Comparison of ENCODE assay signal across 8 cellular contexts in genomic region chr9:127397722-127398647, GRCh38. TPM values are rescaled to one million over a fixed set of nuclear protein-coding genes. Genes with fewer than 3 reads are reported as not detected.
DNase-seq lines count a peak whose midpoint lies in the region; ATAC-seq, FAIRE-seq and TF ChIP-seq lines count a peak whose summit lies in the region.

No MANE protein-coding gene starts in this region.

- no TSS peak for BruUV-seq in GM12878 (replicated peaks; lab: Mats Ljungman, UMichigan)

- ATAC-seq in GM12878: peak; percentile 9
- ATAC-seq in HG03135 (IDR thresholded peaks at IDR 0.05; ENCODE audit: unreplicated experiment): no peak
- ATAC-seq in HG03196 (IDR thresholded peaks at IDR 0.05; ENCODE audit: unreplicated experiment): no peak

- no peak for TF ChIP-seq EP300 in GM12878 (IDR thresholded peaks at IDR 0.05; ENCODE audit: borderline replicate concordance in 1 of 2, control insufficient read depth in 1 of 2, low read depth in 2 of 2, low read length in 2 of 2)

- H3K36me3 ChIP-seq in GM12878 (ENCODE audit: control insufficient read depth in 2 of 2, insufficient read depth in 2 of 2, low read length in 1 of 2): no peaks in the 10 kb centered on the region; a peak in 2 of 4 replicates
- H3K36me3 ChIP-seq in small intestine (ENCODE audit: control insufficient read depth in 2 of 2, insufficient read depth in 2 of 2, low read length in 2 of 2): peaks cover 0 to 3% of the 10 kb centered on the region in 2 donors

- POLR2A ChIA-PET in GM12878 (lab: Charles Lee): interaction anchor here (0.6 to 1.6 kb wide), 5 partner anchors 19 to 417 kb away, joined by 3 to 8 read pairs (median 4); partner anchors contain the start of gene ZNF79

- peak overlapping the region; percentile 89 for H3K4me3 ChIP-seq in GM12878
- H3K4me3 ChIP-seq in small intestine (ENCODE audit: low read depth in 1 of 2, low read length in 2 of 2): peak overlapping the region in 1 of 2 donors; percentile 93

- intact Hi-C loops in GM12878 (cut with micrococcal nuclease; ENCODE audit: unreplicated experiment): loop anchor here (2.0 to 5.0 kb wide), 3 partner anchors 86 to 456 kb away; no protein-coding TSS in a partner anchor

- H3K9me3 ChIP-seq in GM12878 (replicated peaks; ENCODE audit: control insufficient read depth, insufficient read depth, low read length) (no peaks in the 10 kb centered on the region), small intestine (ENCODE audit: control insufficient read depth, low read depth) (no peaks in the 10 kb centered on the region)

- H3K9ac ChIP-seq in GM12878 (ENCODE audit: control insufficient read depth, insufficient read depth, low read length): peak overlapping the region; percentile 67; the same call in 1 of the 2 replicates

- H3K27me3 ChIP-seq in GM12878 (replicated peaks in 1 of 2; ENCODE audit: control insufficient read depth in 2 of 2, insufficient read depth in 2 of 2, low read length in 1 of 2): no peaks in the 10 kb centered on the region
- no peaks in the 10 kb centered on the region for H3K27me3 ChIP-seq in small intestine (ENCODE audit: control insufficient read depth in 2 of 2, insufficient read depth in 2 of 2, low read length in 2 of 2)

- H3K4me1 ChIP-seq in GM12878 (ENCODE audit: control insufficient read depth, insufficient read depth, low read length) (peaks cover 9% of the 10 kb centered on the region), small intestine (ENCODE audit: control insufficient read depth in 2 of 2, insufficient read depth in 1 of 2, low read depth in 1 of 2, low read length in 1 of 2) (no peaks in the 10 kb centered on the region)

- H4K20me1 ChIP-seq in GM12878 (ENCODE audit: control insufficient read depth, insufficient read depth): no peaks in the 10 kb centered on the region

- CTCF ChIA-PET in GM12878 (lab: Yijun Ruan, JAX): interaction anchor here (0.7 to 3.6 kb wide), 15 partner anchors 10 to 185 kb away, joined by 3 to 25 read pairs (median 4); no protein-coding TSS in a partner anchor

- H3K79me2 ChIP-seq in GM12878 (ENCODE audit: control insufficient read depth, insufficient read depth, low read length): peaks cover 9% of the 10 kb centered on the region

- peak overlapping the region; percentile 58 for H2AFZ ChIP-seq in GM12878 (ENCODE audit: control insufficient read depth, low read depth, low read length)

- peak; percentile 16 to 19 for DNase-seq in activated CD4-positive, alpha-beta T cell treated with anti-CD3 and anti-CD28 coated beads for 24 hours (ENCODE audit: low read depth in 2 of 2)
- DNase-seq in activated CD4-positive, alpha-beta T cell treated with anti-CD3 and anti-CD28 coated beads for 48 hours: no peak
- DNase-seq in RCC 7860 (ENCODE audit: low spot score): peak; percentile 34
- DNase-seq in GM12878 (ENCODE audit: low read depth, low spot score): no peak
- DNase-seq in iPS-NIHi7 (ENCODE audit: extremely low spot score): peak; percentile 41
- peak; percentile 50 for DNase-seq in small intestine

- in situ Hi-C loops in GM12878 (cut with MboI): loop anchor here (5.0 kb wide), 1 partner anchor 181 kb away; no protein-coding TSS in a partner anchor

- SMC1A ChIA-PET in GM12878 (lab: Charles Lee; ENCODE audit: uncharacterized antibody, unreplicated experiment): interaction anchor here (1.2 to 1.7 kb wide), 9 partner anchors 10 to 456 kb away, joined by 3 to 16 read pairs (median 5); no protein-coding TSS in a partner anchor

- peak; percentile 69 for TF ChIP-seq RAD21 in GM12878 (IDR thresholded peaks at IDR 0.05; ENCODE audit: insufficient read depth, low read depth, low read length)

- no peak for TF ChIP-seq POLR2A in GM12878 (IDR thresholded peaks at IDR 0.05; ENCODE audit: low read depth, low read length)

- WGBS in GM12878 (ENCODE audit: insufficient coverage, insufficient replicate concordance, low lambda C conversion rate, missing lambda C conversion rate): 15% methylated on average over 37 of the region's 55 CpGs
- 4 to 7% (median 4%) methylated on average over 39 to 55 of the region's 55 CpGs for WGBS in small intestine, 3 donors

- H3K27ac ChIP-seq in GM12878 (ENCODE audit: control insufficient read depth, insufficient read depth) (no peak overlapping the region; the same call in 1 of the 2 replicates), small intestine (ENCODE audit: low read depth in 1 of 2, low read length in 1 of 2) (peak overlapping the region in 1 of 2 donors; percentile 95)

- RAD21 ChIA-PET in GM12878 (lab: Charles Lee; ENCODE audit: unreplicated experiment): interaction anchor here (0.7 to 1.9 kb wide), 11 partner anchors 9 to 184 kb away, joined by 3 to 17 read pairs (median 4); no protein-coding TSS in a partner anchor

- H3K4me2 ChIP-seq in GM12878 (ENCODE audit: control insufficient read depth, insufficient read depth): peak overlapping the region; percentile 93

- no peak for FAIRE-seq in RCC 7860 (lab: Jason Lieb, UNC)
- FAIRE-seq in GM12878 (lab: Jason Lieb, UNC): no peak
- no peak for FAIRE-seq in small intestine (lab: Jason Lieb, UNC)

- TF ChIP-seq CTCF in GM12878 (IDR thresholded peaks at IDR 0.05 in 2 of 3, conservative IDR thresholded peaks at IDR 0.05 in 1 of 3; ENCODE audit: control insufficient read depth in 2 of 3, extremely low read depth in 1 of 3, insufficient read depth in 1 of 3, low read depth in 3 of 3, low read length in 3 of 3): peak; percentile 62 to 69 (median 69)

RNA-seq across cellular contexts. Expression of gene SLC2A8, which starts 1.0 kb away (rescaled TPM):
- total RNA-seq in GM12878 (2013; cell fraction: nucleolus; rRNA removed): 11.3 and 13.6 TPM in 2 replicates
- total RNA-seq in GM12878 (2014; rRNA removed) (11.4 and 17.5 TPM in 2 replicates), GM12878 (2014; rRNA removed; fragmentation: Illumina TruSeq; extraction: Trizol) (4.6 and 4.7 TPM in 2 replicates), GM12878 (2021) (13.3 and 13.7 TPM in 2 replicates)
- 5.3 TPM for polyA plus RNA-seq in GM12878 (2011; ENCODE audit: low read depth)
- polyA plus RNA-seq in GM12878 (2011; rRNA removed) (2.9 and 6.3 TPM in 2 replicates), GM12878 (2014; fragmentation: Illumina TruSeq; extraction: Trizol) (1.6 and 3.3 TPM in 2 replicates), GM12878 (2014; fragmentation: Nextera tagmentation; extraction: Ambion mirVana) (1 to 10 TPM in 1 of 2 experiments, under 1 TPM in 1; 0.31 to 1.4 TPM), GM12878 (2014; rRNA removed) (13.9 and 16.3 TPM in 2 replicates), GM12878 (2016; fragmentation: Nextera tagmentation; extraction: Ambion mirVana) (10 to 100 TPM; 16.8 to 22.7 TPM), small intestine (10 to 100 TPM; 17.2 to 21.4 (median 20.0) TPM)
- 7.4 and 13.6 TPM in 2 replicates for polyA plus RNA-seq in GM12878 (2011; cell fraction: cytosol; rRNA removed)
- 24.0 and 30.3 TPM in 2 replicates for polyA plus RNA-seq in GM12878 (2011; cell fraction: nucleus; rRNA removed)
- polyA plus RNA-seq in GM12878 (2012): 9.2 and 9.4 TPM in 2 replicates
- polyA minus RNA-seq in GM12878 (2011; rRNA and poly(A)+ RNA removed): 5.9 and 12.9 TPM in 2 replicates
- polyA minus RNA-seq in GM12878 (2011; cell fraction: cytosol; rRNA and poly(A)+ RNA removed): 7.0 and 9.9 TPM in 2 replicates
- 5.0 and 11.5 TPM in 2 replicates for polyA minus RNA-seq in GM12878 (2011; cell fraction: nucleus; rRNA and poly(A)+ RNA removed)

RNA-seq across cellular contexts. Expression of gene ZNF79, which starts 26.2 kb away (rescaled TPM):
- 19.1 and 19.8 TPM in 2 replicates for total RNA-seq in GM12878 (2013; cell fraction: nucleolus; rRNA removed)
- total RNA-seq in GM12878 (2014; rRNA removed) (11.2 and 14.1 TPM in 2 replicates), GM12878 (2014; rRNA removed; fragmentation: Illumina TruSeq; extraction: Trizol) (9.8 and 11.1 TPM in 2 replicates), GM12878 (2021) (10.2 and 12.4 TPM in 2 replicates)
- polyA plus RNA-seq in GM12878 (2011; ENCODE audit: low read depth): 3.7 TPM
- polyA plus RNA-seq in GM12878 (2011; rRNA removed) (9.9 and 12.2 TPM in 2 replicates), GM12878 (2014; fragmentation: Illumina TruSeq; extraction: Trizol) (9.5 and 11.9 TPM in 2 replicates), GM12878 (2014; fragmentation: Nextera tagmentation; extraction: Ambion mirVana) (1 to 10 TPM; 1.8 to 2.0 TPM), GM12878 (2014; rRNA removed) (8.7 and 9.3 TPM in 2 replicates), GM12878 (2016; fragmentation: Nextera tagmentation; extraction: Ambion mirVana) (10 to 100 TPM; 12.9 to 14.0 TPM), small intestine (1 to 10 TPM; 2.4 to 4.1 (median 2.5) TPM)
- polyA plus RNA-seq in GM12878 (2011; cell fraction: cytosol; rRNA removed): 12.5 and 12.8 TPM in 2 replicates
- polyA plus RNA-seq in GM12878 (2011; cell fraction: nucleus; rRNA removed): 16.2 and 16.3 TPM in 2 replicates
- polyA plus RNA-seq in GM12878 (2012): 4.7 and 6.1 TPM in 2 replicates
- polyA minus RNA-seq in GM12878 (2011; rRNA and poly(A)+ RNA removed): 23.2 and 26.5 TPM in 2 replicates
- polyA minus RNA-seq in GM12878 (2011; cell fraction: cytosol; rRNA and poly(A)+ RNA removed): 4.4 and 6.8 TPM in 2 replicates
- 7.5 and 11.7 TPM in 2 replicates for polyA minus RNA-seq in GM12878 (2011; cell fraction: nucleus; rRNA and poly(A)+ RNA removed)

RNA-seq across cellular contexts. Expression of gene RPL12, which starts 53.2 kb away (rescaled TPM):
- total RNA-seq in GM12878 (2013; cell fraction: nucleolus; rRNA removed): 532 and 580 TPM in 2 replicates
- total RNA-seq in GM12878 (2014; rRNA removed) (2,340 and 2,418 TPM in 2 replicates), GM12878 (2014; rRNA removed; fragmentation: Illumina TruSeq; extraction: Trizol) (4,535 and 4,622 TPM in 2 replicates), GM12878 (2021) (2,052 and 2,163 TPM in 2 replicates)
- polyA plus RNA-seq in GM12878 (2011; ENCODE audit: low read depth): 4,165 TPM
- polyA plus RNA-seq in GM12878 (2011; rRNA removed) (2,640 and 2,932 TPM in 2 replicates), GM12878 (2014; fragmentation: Illumina TruSeq; extraction: Trizol) (4,925 and 5,544 TPM in 2 replicates), GM12878 (2014; fragmentation: Nextera tagmentation; extraction: Ambion mirVana) (1,000 to 10,000 TPM; 3,077 to 3,412 TPM), GM12878 (2014; rRNA removed) (3,446 and 3,776 TPM in 2 replicates), GM12878 (2016; fragmentation: Nextera tagmentation; extraction: Ambion mirVana) (1,000 to 10,000 TPM in 1 of 2 experiments, 100 to 1,000 TPM in 1; 961 to 1,005 TPM), small intestine (1,000 to 10,000 TPM; 2,018 to 3,950 (median 3,161) TPM)
- 2,904 and 3,567 TPM in 2 replicates for polyA plus RNA-seq in GM12878 (2011; cell fraction: cytosol; rRNA removed)
- polyA plus RNA-seq in GM12878 (2011; cell fraction: nucleus; rRNA removed): 879 and 937 TPM in 2 replicates
- 3,068 and 4,412 TPM in 2 replicates for polyA plus RNA-seq in GM12878 (2012)
- 712 and 1,069 TPM in 2 replicates for polyA minus RNA-seq in GM12878 (2011; rRNA and poly(A)+ RNA removed)
- polyA minus RNA-seq in GM12878 (2011; cell fraction: cytosol; rRNA and poly(A)+ RNA removed): 520 and 541 TPM in 2 replicates
- polyA minus RNA-seq in GM12878 (2011; cell fraction: nucleus; rRNA and poly(A)+ RNA removed): 259 and 431 TPM in 2 replicates

RNA-seq across cellular contexts. Expression of gene LRSAM1, which starts 53.3 kb away (rescaled TPM):
- total RNA-seq in GM12878 (2013; cell fraction: nucleolus; rRNA removed): 60.8 and 70.8 TPM in 2 replicates
- total RNA-seq in GM12878 (2014; rRNA removed) (13.1 and 13.7 TPM in 2 replicates), GM12878 (2014; rRNA removed; fragmentation: Illumina TruSeq; extraction: Trizol) (5.8 and 5.9 TPM in 2 replicates), GM12878 (2021) (18.9 and 20.4 TPM in 2 replicates)
- 6.8 TPM for polyA plus RNA-seq in GM12878 (2011; ENCODE audit: low read depth)
- polyA plus RNA-seq in GM12878 (2011; rRNA removed) (7.5 and 9.7 TPM in 2 replicates), GM12878 (2014; fragmentation: Illumina TruSeq; extraction: Trizol) (4.5 and 6.9 TPM in 2 replicates), GM12878 (2014; fragmentation: Nextera tagmentation; extraction: Ambion mirVana) (under 1 TPM; 0.14 to 0.53 TPM), GM12878 (2014; rRNA removed) (14.3 and 14.8 TPM in 2 replicates), GM12878 (2016; fragmentation: Nextera tagmentation; extraction: Ambion mirVana) (10 to 100 TPM; 18.4 to 23.4 TPM), small intestine (10 to 100 TPM; 12.8 to 22.8 (median 22.4) TPM)
- 8.2 and 10.8 TPM in 2 replicates for polyA plus RNA-seq in GM12878 (2011; cell fraction: cytosol; rRNA removed)
- 44.3 and 44.5 TPM in 2 replicates for polyA plus RNA-seq in GM12878 (2011; cell fraction: nucleus; rRNA removed)
- 12.3 and 17.2 TPM in 2 replicates for polyA plus RNA-seq in GM12878 (2012)
- 7.3 and 16.4 TPM in 2 replicates for polyA minus RNA-seq in GM12878 (2011; rRNA and poly(A)+ RNA removed)
- 3.2 and 6.8 TPM in 2 replicates for polyA minus RNA-seq in GM12878 (2011; cell fraction: cytosol; rRNA and poly(A)+ RNA removed)
- polyA minus RNA-seq in GM12878 (2011; cell fraction: nucleus; rRNA and poly(A)+ RNA removed): 22.5 and 27.0 TPM in 2 replicates

Comparison
In these comparisons a context has a peak if more than half of its experiments do, and no peak if none do; other contexts are left out.
1. DNase-seq: peak in activated CD4-positive, alpha-beta T cell treated with anti-CD3 and anti-CD28 coated beads for 24 hours (2 of 2), RCC 7860 (single experiment), iPS-NIHi7 (single experiment) and small intestine (single experiment); none in activated CD4-positive, alpha-beta T cell treated with anti-CD3 and anti-CD28 coated beads for 48 hours (single experiment) and GM12878 (single experiment).